Comparison of ENCODE assay signal across 1 cellular context in genomic region chr15:66497502-66498455, GRCh38.
TF ChIP-seq lines count a peak whose summit lies in the region.

Gene SNAPC5 (minus strand): TSS chr15:66497762. CDS start chr15:66497731, 31 bp downstream.

TF ChIP-seq in K562, 482 proteins besides CTCF, POLR2A, EP300 and RAD21 (continued from another document and continues in another):
- TF ChIP-seq THAP7 (CRISPR knock-in tag; IDR thresholded peaks at IDR 0.05) (0 out of 2 replicates have a peak, but pooled peaks have one; percentile 14), SMAD2 (IDR thresholded peaks at IDR 0.05; ENCODE audit: low read depth, low read length) (no peak), PTBP1 (IDR thresholded peaks at IDR 0.05; ENCODE audit: low read depth, low read length) (no peak), YBX1 (IDR thresholded peaks at IDR 0.05) (no peak), STAG1 (CRISPR knock-in tag; IDR thresholded peaks at IDR 0.05; ENCODE audit: borderline replicate concordance) (no peak), RFX5 (IDR thresholded peaks at IDR 0.05; ENCODE audit: low read depth, low read length) (no peak), SIN3B (IDR thresholded peaks at IDR 0.05; ENCODE audit: low read depth) (peak; percentile 91), CREB3L1 (IDR thresholded peaks at IDR 0.05; ENCODE audit: borderline replicate concordance, low read depth) (peak; percentile 58; the same call in 1 of the 2 replicates), ZNF232 (CRISPR knock-in tag; IDR thresholded peaks at IDR 0.05) (peak; percentile 62; the same call in 1 of the 2 replicates), ESRRA (IDR thresholded peaks at IDR 0.05; ENCODE audit: borderline replicate concordance, low read depth) (peak; percentile 97), ZBTB8A (IDR thresholded peaks at IDR 0.05; ENCODE audit: partially characterized antibody) (no peak), ZNF274 (IDR thresholded peaks at IDR 0.05; ENCODE audit: borderline replicate concordance, low read depth, low read length) (no peak), ZHX1 (conservative IDR thresholded peaks at IDR 0.05; ENCODE audit: low read length) (no peak; the same call in 1 of the 2 replicates), ZNF239 (CRISPR knock-in tag; IDR thresholded peaks at IDR 0.05) (no peak), RCOR1 (IDR thresholded peaks at IDR 0.05; ENCODE audit: borderline replicate concordance in 1 of 2, low read depth in 2 of 2, low read length in 2 of 2) (peak in 1 of 2 experiments; percentile 32; a peak in 3 of 4 replicates), ZC3H8 (IDR thresholded peaks at IDR 0.05) (no peak), RHOXF2B (CRISPR knock-in tag; conservative IDR thresholded peaks at IDR 0.05) (peak; percentile 53; the same call in 1 of the 2 replicates), HEY1 (CRISPR knock-in tag; IDR thresholded peaks at IDR 0.05; ENCODE audit: borderline replicate concordance) (no peak; the same call in 1 of the 2 replicates), EZH2 (IDR thresholded peaks at IDR 0.05; ENCODE audit: borderline replicate concordance, low read depth, low read length) (no peak), ATF6 (CRISPR knock-in tag; IDR thresholded peaks at IDR 0.05) (no peak), ZNF830 (CRISPR knock-in tag; IDR thresholded peaks at IDR 0.05) (no peak; the same call in 1 of the 2 replicates), CLOCK (CRISPR knock-in tag; IDR thresholded peaks at IDR 0.05; ENCODE audit: borderline replicate concordance) (no peak), CEBPG (CRISPR knock-in tag; IDR thresholded peaks at IDR 0.05) (peak; percentile 58; the same call in 1 of the 2 replicates), CEBPG (tag; conservative IDR thresholded peaks at IDR 0.05 in 1 of 2, IDR thresholded peaks at IDR 0.05 in 1 of 2) (peak; percentile 15 to 74; a peak in 2 of 4 replicates), MAFK (IDR thresholded peaks at IDR 0.05; ENCODE audit: low read length) (no peak), TBP (optimal IDR thresholded peaks at IDR 0.05; ENCODE audit: low read depth, low read length) (no peak), TBL1XR1 (IDR thresholded peaks at IDR 0.05; ENCODE audit: low read length in 2 of 2) (peak in 1 of 2 experiments; percentile 84; a peak in 2 of 4 replicates), DPF2 (IDR thresholded peaks at IDR 0.05) (peak; percentile 68), ZNF444 (CRISPR knock-in tag; IDR thresholded peaks at IDR 0.05) (no peak), ZBTB34 (CRISPR knock-in tag; IDR thresholded peaks at IDR 0.05) (no peak), POU5F1 (IDR thresholded peaks at IDR 0.05; ENCODE audit: borderline replicate concordance, low read depth, low read length, partially characterized antibody) (no peak), NFE2 (IDR thresholded peaks at IDR 0.05; ENCODE audit: low read depth) (peak; percentile 45), FUS (optimal IDR thresholded peaks at IDR 0.05; ENCODE audit: low read depth, low read length) (peak; percentile 98), NFRKB (IDR thresholded peaks at IDR 0.05; ENCODE audit: low read depth) (no peak; the same call in 1 of the 2 replicates), SMC3 (conservative IDR thresholded peaks at IDR 0.05; ENCODE audit: insufficient read depth, low read depth, low read length) (peak; percentile 31), E2F6 (IDR thresholded peaks at IDR 0.05; ENCODE audit: borderline replicate concordance in 1 of 2, extremely low read depth in 1 of 2, insufficient read depth in 1 of 2, insufficient read length in 1 of 2, low read depth in 1 of 2, low read length in 1 of 2, poor library complexity in 1 of 2, severe bottlenecking in 1 of 2) (peak; percentile 32), ZNF398 (CRISPR knock-in tag; IDR thresholded peaks at IDR 0.05) (no peak), MTA1 (IDR thresholded peaks at IDR 0.05; ENCODE audit: borderline replicate concordance) (peak; percentile 98), HDAC3 (IDR thresholded peaks at IDR 0.05; ENCODE audit: borderline replicate concordance, partially characterized antibody) (peak; percentile 48), TEAD1 (CRISPR knock-in tag; IDR thresholded peaks at IDR 0.05) (peak; percentile 79 to 83), MITF (IDR thresholded peaks at IDR 0.05) (no peak), ZBTB1 (CRISPR knock-in tag; IDR thresholded peaks at IDR 0.05; ENCODE audit: borderline replicate concordance, low read depth) (no peak), DNMT1 (IDR thresholded peaks at IDR 0.05) (peak; percentile 71; the same call in 1 of the 2 replicates), E2F4 (CRISPR knock-in tag; IDR thresholded peaks at IDR 0.05; ENCODE audit: low read depth) (no peak), DDX20 (tag; IDR thresholded peaks at IDR 0.05; ENCODE audit: low read depth) (no peak), SIRT6 (IDR thresholded peaks at IDR 0.05; ENCODE audit: low read depth, low read length) (no peak), NCOA1 (IDR thresholded peaks at IDR 0.05; ENCODE audit: low read depth) (peak; percentile 12; the same call in 1 of the 2 replicates), KDM2B (CRISPR knock-in tag; IDR thresholded peaks at IDR 0.05) (0 out of 2 replicates have a peak, but pooled peaks have one; percentile 41), KAT8 (IDR thresholded peaks at IDR 0.05; ENCODE audit: low read depth) (no peak), ZNF507 (tag; conservative IDR thresholded peaks at IDR 0.05) (no peak)
